8 cellular contexts compared by ENCODE assay signal in genomic region chr6:115896538-115897129, GRCh38.
A peak's percentile ranks its signal among the peaks of the same experiment; 100 is the strongest.
DNase-seq lines count a peak whose midpoint lies in the region; ATAC-seq, FAIRE-seq and TF ChIP-seq lines count a peak whose summit lies in the region.

No MANE protein-coding gene starts in this region.

- intact Hi-C loops in natural killer cell (cut with micrococcal nuclease) = no loop called here

- peak; percentile 31 for ATAC-seq in GM18498 (IDR thresholded peaks at IDR 0.05; ENCODE audit: unreplicated experiment)
- ATAC-seq in RWPE2 (ENCODE audit: low read depth) = peak; percentile 45; the same call in 2 of the 3 replicates
- no peak for ATAC-seq in natural killer cell

- FAIRE-seq in small intestine (lab: Jason Lieb, UNC) = no peak

- H3K27me3 ChIP-seq in HL-60 (ENCODE audit: insufficient read depth, poor library complexity, severe bottlenecking) = peaks cover 5% of the 10 kb centered on the region
- peaks cover 7% of the 10 kb centered on the region for H3K27me3 ChIP-seq in RWPE2 (ENCODE audit: insufficient read depth, poor library complexity, severe bottlenecking)
- H3K27me3 ChIP-seq in small intestine (ENCODE audit: control insufficient read depth in 2 of 2, insufficient read depth in 2 of 2, low read length in 2 of 2) = no peaks in the 10 kb centered on the region

- H3K9me3 ChIP-seq in RWPE2 (ENCODE audit: severe bottlenecking) (no peaks in the 10 kb centered on the region), small intestine (ENCODE audit: control insufficient read depth, low read depth) (no peaks in the 10 kb centered on the region)

- no peaks in the 10 kb centered on the region for H3K27me3 Mint-ChIP-seq in natural killer cell (ENCODE audit: low read depth in 2 of 2)

- no peaks in the 10 kb centered on the region for H3K4me1 Mint-ChIP-seq in natural killer cell

- H3K4me1 ChIP-seq in RWPE2 (ENCODE audit: insufficient read depth, poor library complexity, severe bottlenecking) = no peaks in the 10 kb centered on the region
- no peaks in the 10 kb centered on the region for H3K4me1 ChIP-seq in small intestine (ENCODE audit: control insufficient read depth in 2 of 2, insufficient read depth in 1 of 2, low read depth in 1 of 2, low read length in 1 of 2)

- H3K4me3 ChIP-seq in HL-60 (replicated peaks; ENCODE audit: insufficient read depth, low read length) (no peak overlapping the region), RWPE2 (ENCODE audit: severe bottlenecking) (no peak overlapping the region), small intestine (ENCODE audit: low read depth in 1 of 2, low read length in 2 of 2) (no peak overlapping the region)

- no peaks in the 10 kb centered on the region for H3K36me3 Mint-ChIP-seq in natural killer cell

- TF ChIP-seq CTCF in HL-60 (IDR thresholded peaks at IDR 0.05; ENCODE audit: insufficient read depth, low read length) = peak; percentile 48
- peak; percentile 90 for TF ChIP-seq CTCF in RWPE2 (IDR thresholded peaks at IDR 0.05; ENCODE audit: poor library complexity, severe bottlenecking)
- no peak for TF ChIP-seq CTCF in natural killer cell (IDR thresholded peaks at IDR 0.05)

- no peaks in the 10 kb centered on the region for H3K9me3 Mint-ChIP-seq in natural killer cell

- no peak overlapping the region for H3K27ac ChIP-seq in HL-60 (replicated peaks)
- no peak overlapping the region for H3K27ac ChIP-seq in RWPE2 (ENCODE audit: poor library complexity, severe bottlenecking)
- no peak overlapping the region for H3K27ac ChIP-seq in small intestine (ENCODE audit: low read depth in 1 of 2, low read length in 1 of 2)

- no peak overlapping the region for H3K27ac Mint-ChIP-seq in natural killer cell

- H3K4me3 Mint-ChIP-seq in natural killer cell = no peak overlapping the region

- 56 to 69% (median 61%) methylated on average over 2 of the region's 2 CpGs for WGBS in small intestine, 3 donors

- peak; percentile 30 to 43 for DNase-seq in AML-193 (lab: John Stamatoyannopoulos, UW)
- DNase-seq in HL-60 (ENCODE audit: low read depth in 1 of 2, low spot score in 1 of 2) = peak in 1 of 2 experiments; percentile 4
- no peak for DNase-seq in RWPE2 (ENCODE audit: low spot score)
- peak; percentile 26 for DNase-seq in fibroblast of the conjunctiva (ENCODE audit: low read depth)
- peak; percentile 32 for DNase-seq in small intestine
- DNase-seq in natural killer cell = no peak
- DNase-seq in activated naive CD4-positive, alpha-beta T cell (lab: John Stamatoyannopoulos, UW) = no peak

- H3K36me3 ChIP-seq in RWPE2 (ENCODE audit: low read depth) = no peaks in the 10 kb centered on the region
- H3K36me3 ChIP-seq in small intestine (ENCODE audit: control insufficient read depth in 2 of 2, insufficient read depth in 2 of 2, low read length in 2 of 2) = no peaks in the 10 kb centered on the region

Comparison
In these comparisons a context has a peak if more than half of its experiments do, and no peak if none do; other contexts are left out.
1. DNase-seq: peak in AML-193 (2 of 2), fibroblast of the conjunctiva (single experiment) and small intestine (single experiment); none in RWPE2 (single experiment), natural killer cell (single experiment) and activated naive CD4-positive, alpha-beta T cell (0 of 4).
2. ATAC-seq: peak in GM18498 (single experiment) and RWPE2 (single experiment); none in natural killer cell (0 of 3).